Comparison of ENCODE assay signal across 17 cellular contexts in the genomic region with DNA sequence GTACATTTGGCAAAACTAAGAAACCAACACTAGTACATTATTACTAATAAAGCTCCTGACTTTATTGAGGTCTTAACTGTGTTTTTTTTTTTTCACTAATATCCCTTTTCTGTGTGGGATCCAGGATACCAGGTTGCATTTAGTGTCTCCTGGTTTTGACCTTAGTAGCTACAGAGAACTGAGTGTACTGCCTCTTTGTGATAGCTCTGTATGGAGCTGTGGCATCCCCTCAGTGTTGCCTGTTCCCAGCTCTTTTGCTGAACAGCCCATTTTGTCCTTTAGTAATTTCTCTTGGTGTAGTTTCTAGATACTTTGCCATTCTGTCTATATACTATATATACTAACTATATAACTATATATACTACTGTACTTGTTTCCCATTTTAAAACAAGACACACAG. TPM values are rescaled to one million over a fixed set of nuclear protein-coding genes. Genes with fewer than 3 reads are reported as not detected.
DNase-seq lines count a peak whose midpoint lies in the region; ATAC-seq and TF ChIP-seq lines count a peak whose summit lies in the region.
"Had no signal": no experiment of that assay in that cellular context is flagged by ENCODE, and none has a peak within 500 bp of the region (broad histone marks: within the 10 kb centered on the region; RNA-seq: fewer than 3 reads in every experiment).

No MANE protein-coding gene starts in this region.

- DNase-seq in mammary epithelial cell = no peak
- DNase-seq in breast epithelium (ENCODE audit: low spot score in 2 of 2) = no peak
- no peak for DNase-seq in CD4-positive, alpha-beta T cell
- DNase-seq in activated T-helper 1 cell treated with anti-CD3 and anti-CD28 coated beads, Interleukin-12 subunit alpha, Interleukin-12 subunit beta, Interleukin-2, Interleukin-4 antibody, amounts not matched to agents 30 ng/mL and 10 ng/mL and 1 ng/mL, durations not matched to agents 14 hours and 24 hours and 36 hours (ENCODE audit: low spot score) = no peak
- no peak for DNase-seq in right cardiac atrium
- DNase-seq in NCI-H2196 treated with DMSO at 0.1 percent for 48 hours (lab: John Stamatoyannopoulos, UW; ENCODE audit: unreplicated experiment) = no peak
- DNase-seq in NCI-H187 (lab: John Stamatoyannopoulos, UW) = no peak
- DNase-seq: BE2C, DND-41, GM23248, HCEC 1CT, NCI-H1417, NCI-H1930, NCI-H446, NCI-H69, SHP77 treated with DMSO at 0.1 percent for 48 hours had no signal

- H3K27ac ChIP-seq in mammary epithelial cell (ENCODE audit: insufficient read depth, low read depth, low read length) (peak overlapping the region; percentile 25), breast epithelium (no peak overlapping the region), right cardiac atrium (ENCODE audit: low read length) (no peak overlapping the region)
- H3K27ac ChIP-seq in CD4-positive, alpha-beta T cell (ENCODE audit: low read depth, low read length) = no peak overlapping the region
- H3K27ac ChIP-seq: GM23248, HL-60 had no signal

- ATAC-seq in CD4-positive, alpha-beta T cell (ENCODE audit: poor library complexity) = no peak
- peak; percentile 22 to 30 for ATAC-seq in right cardiac atrium

- H4K20me1 ChIP-seq in mammary epithelial cell (ENCODE audit: insufficient read depth, low read length) = no peaks in the 10 kb centered on the region

- H3K79me2 ChIP-seq in mammary epithelial cell (ENCODE audit: insufficient read depth, low read length) = peaks cover 99% of the 10 kb centered on the region

- dilution Hi-C loops in mammary epithelial cell (cut with HindIII; ENCODE audit: low sequenced_read_pairs) = loop anchor here (5.0 kb wide), 1 partner anchor 45 kb away; no protein-coding TSS in a partner anchor

- H3K27me3 Mint-ChIP-seq in CD4-positive, alpha-beta T cell = no peaks in the 10 kb centered on the region
- no peaks in the 10 kb centered on the region for H3K27me3 Mint-ChIP-seq in activated T-helper 1 cell treated with anti-CD3 and anti-CD28 coated beads, Interleukin-12 subunit alpha, Interleukin-12 subunit beta, Interleukin-2, Interleukin-4 antibody, amounts not matched to agents 30 ng/mL and 10 ng/mL and 1 ng/mL, durations not matched to agents 14 hours and 24 hours and 36 hours (ENCODE audit: insufficient read depth)

- peaks cover 27% of the 10 kb centered on the region for H3K36me3 Mint-ChIP-seq in CD4-positive, alpha-beta T cell (ENCODE audit: low read depth)
- peaks cover 22% of the 10 kb centered on the region for H3K36me3 Mint-ChIP-seq in activated T-helper 1 cell treated with anti-CD3 and anti-CD28 coated beads, Interleukin-12 subunit alpha, Interleukin-12 subunit beta, Interleukin-2, Interleukin-4 antibody, amounts not matched to agents 30 ng/mL and 10 ng/mL and 1 ng/mL, durations not matched to agents 14 hours and 24 hours and 36 hours (ENCODE audit: low read depth)

- no peaks in the 10 kb centered on the region for H3K27me3 ChIP-seq in mammary epithelial cell (ENCODE audit: insufficient read depth, low read length)
- H3K27me3 ChIP-seq in breast epithelium = no peaks in the 10 kb centered on the region
- H3K27me3 ChIP-seq in CD4-positive, alpha-beta T cell (ENCODE audit: control insufficient read depth, insufficient read depth, low read length) = no peaks in the 10 kb centered on the region
- H3K27me3 ChIP-seq in right cardiac atrium (ENCODE audit: control insufficient read depth, insufficient read depth) = no peaks in the 10 kb centered on the region
- H3K27me3 ChIP-seq: BE2C had no signal

- peaks cover 14% of the 10 kb centered on the region for H3K4me1 ChIP-seq in mammary epithelial cell (ENCODE audit: insufficient read depth, low read length)
- no peaks in the 10 kb centered on the region for H3K4me1 ChIP-seq in breast epithelium
- H3K4me1 ChIP-seq in right cardiac atrium (ENCODE audit: control insufficient read depth, insufficient read depth, low read length) = no peaks in the 10 kb centered on the region
- H3K4me1 ChIP-seq: BE2C had no signal

- no peak overlapping the region for H3K4me3 Mint-ChIP-seq in CD4-positive, alpha-beta T cell
- no peak overlapping the region for H3K4me3 Mint-ChIP-seq in activated T-helper 1 cell treated with anti-CD3 and anti-CD28 coated beads, Interleukin-12 subunit alpha, Interleukin-12 subunit beta, Interleukin-2, Interleukin-4 antibody, amounts not matched to agents 30 ng/mL and 10 ng/mL and 1 ng/mL, durations not matched to agents 14 hours and 24 hours and 36 hours

- TF ChIP-seq CTCF in mammary epithelial cell (conservative IDR thresholded peaks at IDR 0.05 in 1 of 2, IDR thresholded peaks at IDR 0.05 in 1 of 2; ENCODE audit: extremely low read depth in 1 of 2, insufficient read depth in 1 of 2, low read depth in 1 of 2, low read length in 2 of 2) (no peak), breast epithelium (IDR thresholded peaks at IDR 0.05) (no peak)
- TF ChIP-seq CTCF in CD4-positive, alpha-beta T cell (IDR thresholded peaks at IDR 0.05) = no peak

- H3K27ac Mint-ChIP-seq in CD4-positive, alpha-beta T cell = peak overlapping the region; percentile 86
- H3K27ac Mint-ChIP-seq in activated T-helper 1 cell treated with anti-CD3 and anti-CD28 coated beads, Interleukin-12 subunit alpha, Interleukin-12 subunit beta, Interleukin-2, Interleukin-4 antibody, amounts not matched to agents 30 ng/mL and 10 ng/mL and 1 ng/mL, durations not matched to agents 14 hours and 24 hours and 36 hours = peak overlapping the region; percentile 52

- CTCF ChIA-PET in mammary epithelial cell (lab: Charles Lee; ENCODE audit: low non-redundant PET) = no interaction called here
- CTCF ChIA-PET in CD4-positive, alpha-beta T cell (lab: Charles Lee) = interaction anchor here (0.8 to 1.7 kb wide), 3 partner anchors 15 to 76 kb away, joined by 3 to 9 read pairs (median 3); no protein-coding TSS in a partner anchor

- no peak for TF ChIP-seq POLR2A in breast epithelium (IDR thresholded peaks at IDR 0.05)

- intact Hi-C loops in mammary epithelial cell (cut with micrococcal nuclease) = no loop called here
- intact Hi-C loops in breast epithelium (cut with DNase I; ENCODE audit: low total_unique reads) = no loop called here
- intact Hi-C loops in CD4-positive, alpha-beta T cell (cut with DNase I, micrococcal nuclease) = no loop called here
- intact Hi-C loops in activated T-helper 1 cell treated with anti-CD3 and anti-CD28 coated beads, Interleukin-12 subunit alpha, Interleukin-12 subunit beta, Interleukin-2, Interleukin-4 antibody, amounts not matched to agents 30 ng/mL and 10 ng/mL and 1 ng/mL, durations not matched to agents 14 hours and 24 hours and 36 hours (cut with micrococcal nuclease) = no loop called here
- intact Hi-C loops in right cardiac atrium (cut with DNase I) = no loop called here

- H3K9ac ChIP-seq in mammary epithelial cell (ENCODE audit: insufficient read depth, low read length) = no peak overlapping the region
- H3K9ac ChIP-seq: GM23248 had no signal

- no peaks in the 10 kb centered on the region for H3K9me3 ChIP-seq in mammary epithelial cell (replicated peaks; ENCODE audit: insufficient read depth, low read length)
- no peaks in the 10 kb centered on the region for H3K9me3 ChIP-seq in breast epithelium
- no peaks in the 10 kb centered on the region for H3K9me3 ChIP-seq in CD4-positive, alpha-beta T cell (ENCODE audit: control insufficient read depth, low read length)
- H3K9me3 ChIP-seq in right cardiac atrium (ENCODE audit: control insufficient read depth, low read length) = no peaks in the 10 kb centered on the region
- H3K9me3 ChIP-seq: BE2C had no signal

- H3K4me1 Mint-ChIP-seq in CD4-positive, alpha-beta T cell (ENCODE audit: low read depth) = peaks cover 59% of the 10 kb centered on the region
- H3K4me1 Mint-ChIP-seq in activated T-helper 1 cell treated with anti-CD3 and anti-CD28 coated beads, Interleukin-12 subunit alpha, Interleukin-12 subunit beta, Interleukin-2, Interleukin-4 antibody, amounts not matched to agents 30 ng/mL and 10 ng/mL and 1 ng/mL, durations not matched to agents 14 hours and 24 hours and 36 hours (ENCODE audit: low read depth) = peaks cover 57% of the 10 kb centered on the region

- no TSS peak for BruUV-seq in mammary epithelial cell (replicated peaks; lab: Mats Ljungman, UMichigan)

- in situ Hi-C loops in mammary epithelial cell (cut with MboI; ENCODE audit: low sequenced_read_pairs in 2 of 2) = no loop called here

- H3K4me3 ChIP-seq in mammary epithelial cell (replicated peaks in 1 of 3; ENCODE audit: insufficient read depth in 1 of 3, low read depth in 2 of 3, low read length in 3 of 3) (no peak overlapping the region), breast epithelium (no peak overlapping the region), right cardiac atrium (ENCODE audit: low read length) (no peak overlapping the region)
- H3K4me3 ChIP-seq: GM23248 had no signal

- H3K9me3 Mint-ChIP-seq in CD4-positive, alpha-beta T cell = no peaks in the 10 kb centered on the region
- peaks cover 5% of the 10 kb centered on the region for H3K9me3 Mint-ChIP-seq in activated T-helper 1 cell treated with anti-CD3 and anti-CD28 coated beads, Interleukin-12 subunit alpha, Interleukin-12 subunit beta, Interleukin-2, Interleukin-4 antibody, amounts not matched to agents 30 ng/mL and 10 ng/mL and 1 ng/mL, durations not matched to agents 14 hours and 24 hours and 36 hours

- no peak overlapping the region for H3K4me2 ChIP-seq in mammary epithelial cell (ENCODE audit: insufficient read depth, low read depth, low read length)

- POLR2A ChIA-PET in CD4-positive, alpha-beta T cell (lab: Charles Lee) = interaction anchor here (1.8 kb wide), 1 partner anchor 31 kb away, joined by 7 read pairs; a partner anchor contains a TSS

- H2AFZ ChIP-seq in mammary epithelial cell (ENCODE audit: low read depth, low read length) = no peak overlapping the region
- H2AFZ ChIP-seq: GM23248 had no signal

- H3K36me3 ChIP-seq in mammary epithelial cell (ENCODE audit: insufficient read depth, low read length) = peaks cover 3% of the 10 kb centered on the region
- H3K36me3 ChIP-seq in breast epithelium = no peaks in the 10 kb centered on the region
- H3K36me3 ChIP-seq: BE2C had no signal

RNA-seq across cellular contexts. Expression of a gene that starts 31.6 kb away (rescaled TPM):
- total RNA-seq in mammary epithelial cell = 10 to 100 TPM; 73.2 to 94.7 TPM
- 84.3 TPM for polyA plus RNA-seq in mammary epithelial cell
- polyA minus RNA-seq in mammary epithelial cell = 59.3 TPM
- total RNA-seq in breast epithelium = 10 to 100 TPM; 35.7 to 68.6 (median 49.3) TPM
- 10 to 100 TPM; 72.4 to 78.0 TPM for total RNA-seq in CD4-positive, alpha-beta T cell
- 98.1 and 108 TPM in 2 replicates for total RNA-seq in activated T-helper 1 cell treated with anti-CD3 and anti-CD28 coated beads, Interleukin-12 subunit alpha, Interleukin-12 subunit beta, Interleukin-2, Interleukin-4 antibody, amounts not matched to agents 30 ng/mL and 10 ng/mL and 1 ng/mL, durations not matched to agents 14 hours and 24 hours and 36 hours
- total RNA-seq in right cardiac atrium = 10 to 100 TPM; 71.5 to 97.1 (median 88.5) TPM
- polyA plus RNA-seq in right cardiac atrium = 28.2 TPM
